17 cellular contexts compared by ENCODE assay signal in the genomic region with DNA sequence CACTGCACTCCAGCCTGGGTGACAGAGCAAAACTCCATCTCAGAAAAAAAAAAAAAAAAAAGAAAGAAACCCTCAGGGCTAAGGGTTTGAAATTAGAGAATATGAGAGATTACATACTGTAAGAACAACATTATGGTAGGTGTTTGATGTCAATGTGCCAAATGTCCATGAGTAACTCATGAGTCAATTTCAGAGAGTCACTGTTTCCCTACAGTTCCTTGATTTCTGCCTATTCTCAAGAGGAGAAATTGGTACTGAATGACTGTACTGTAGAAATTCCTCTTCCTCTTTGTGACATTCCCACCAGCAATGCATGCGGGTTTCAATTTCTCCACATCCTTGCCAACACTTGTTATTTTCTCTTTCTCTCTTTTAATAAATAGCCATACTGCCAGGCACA. TPM values are rescaled to one million over a fixed set of nuclear protein-coding genes. Genes with fewer than 3 reads are reported as not detected.
DNase-seq lines count a peak whose midpoint lies in the region; ATAC-seq and TF ChIP-seq lines count a peak whose summit lies in the region.
"Had no signal": no experiment of that assay in that cellular context is flagged by ENCODE, and none has a peak within 500 bp of the region (broad histone marks: within the 10 kb centered on the region; RNA-seq: fewer than 3 reads in every experiment).

No MANE protein-coding gene starts in this region.

- H3K4me3 ChIP-seq in endodermal cell (ENCODE audit: low read length), result no peak overlapping the region
- no peak overlapping the region for H3K4me3 ChIP-seq in lower lobe of right lung
- H3K4me3 ChIP-seq: skin epidermis, upper lobe of right lung had no signal

- TF ChIP-seq CTCF in endodermal cell (conservative IDR thresholded peaks at IDR 0.05) (no peak), lower lobe of right lung (IDR thresholded peaks at IDR 0.05) (no peak)

- 94 to 100% methylated on average over 1 of the region's 1 CpG for WGBS in endodermal cell (ENCODE audit: insufficient coverage in 1 of 2, insufficient read length in 1 of 2), 2 experiments

- no peaks in the 10 kb centered on the region for H3K36me3 Mint-ChIP-seq in endodermal cell (ENCODE audit: low read depth)

- no peaks in the 10 kb centered on the region for H3K27me3 ChIP-seq in endodermal cell (ENCODE audit: control insufficient read depth, insufficient read depth, low read length, poor library complexity, severe bottlenecking)
- no peaks in the 10 kb centered on the region for H3K27me3 ChIP-seq in lower lobe of right lung (ENCODE audit: low read depth)
- H3K27me3 ChIP-seq: upper lobe of right lung had no signal

- no peak overlapping the region for H3K4me3 Mint-ChIP-seq in endodermal cell
- H3K4me3 Mint-ChIP-seq: activated CD4-positive, alpha-beta T cell treated with anti-CD3 and anti-CD28 coated beads, Interleukin-2, amount 10 ng/mL, durations not matched to agents 24 days and 14 days; dendritic cell treated with granulocyte-macrophage colony-stimulating factor and Interleukin-4, amounts not matched to agents 40 ng/mL and 50 ng/mL, for 4 days had no signal

- H3K4me1 ChIP-seq in endodermal cell (ENCODE audit: control insufficient read depth, insufficient read depth, low read length) (no peaks in the 10 kb centered on the region), lower lobe of right lung (peaks cover 10% of the 10 kb centered on the region)
- H3K4me1 ChIP-seq: upper lobe of right lung had no signal

- H3K27ac Mint-ChIP-seq in endodermal cell, result no peak overlapping the region
- H3K27ac Mint-ChIP-seq: activated CD4-positive, alpha-beta T cell treated with anti-CD3 and anti-CD28 coated beads, Interleukin-2, amount 10 ng/mL, durations not matched to agents 24 days and 14 days; dendritic cell treated with granulocyte-macrophage colony-stimulating factor and Interleukin-4, amounts not matched to agents 40 ng/mL and 50 ng/mL, for 4 days had no signal

- H3K9me3 Mint-ChIP-seq in endodermal cell, result no peaks in the 10 kb centered on the region
- H3K9me3 Mint-ChIP-seq: activated CD4-positive, alpha-beta T cell treated with anti-CD3 and anti-CD28 coated beads, Interleukin-2, amount 10 ng/mL, durations not matched to agents 24 days and 14 days; dendritic cell treated with granulocyte-macrophage colony-stimulating factor and Interleukin-4, amounts not matched to agents 40 ng/mL and 50 ng/mL, for 4 days had no signal

- intact Hi-C loops in left ventricle myocardium superior (cut with micrococcal nuclease) (no loop called here), lower lobe of right lung (cut with DNase I) (no loop called here)

- DNase-seq in ELR (ENCODE audit: low read depth), result peak; percentile 96
- DNase-seq in RKO (ENCODE audit: low spot score), result peak; percentile 97
- peak; percentile 7 for DNase-seq in endodermal cell
- peak; percentile 81 for DNase-seq in non-pigmented ciliary epithelial cell (ENCODE audit: low read depth)
- no peak for DNase-seq in left ventricle myocardium superior
- no peak for DNase-seq in GOT3 (lab: John Stamatoyannopoulos, UW)
- DNase-seq in lower lobe of right lung, result no peak
- DNase-seq: activated CD4-positive, alpha-beta T cell treated with anti-CD3 and anti-CD28 coated beads, Interleukin-2, amount 10 ng/mL, durations not matched to agents 24 days and 14 days; activated effector memory CD4-positive, alpha-beta T cell treated with anti-CD3 and anti-CD28 coated beads, Interleukin-2, amount 50 U/mL, for 16 hours; DMS153; KG1; NCI-H2171 treated with DMSO at 0.1 percent for 48 hours; upper lobe of right lung had no signal

- H3K27ac ChIP-seq in endodermal cell (ENCODE audit: low read depth, low read length) (no peak overlapping the region), lower lobe of right lung (no peak overlapping the region)
- H3K27ac ChIP-seq: skin epidermis, upper lobe of right lung had no signal

- H3K9ac ChIP-seq in endodermal cell (ENCODE audit: extremely low read depth, low read length, poor library complexity, severe bottlenecking), result no peak overlapping the region

- ATAC-seq in left ventricle myocardium superior (no peak), lower lobe of right lung (no peak), GM18858 (IDR thresholded peaks at IDR 0.05; ENCODE audit: unreplicated experiment) (no peak)
- ATAC-seq: upper lobe of right lung had no signal

- no peaks in the 10 kb centered on the region for H3K36me3 ChIP-seq in endodermal cell (ENCODE audit: control insufficient read depth, insufficient read depth, low read length)
- H3K36me3 ChIP-seq in lower lobe of right lung, result no peaks in the 10 kb centered on the region
- H3K36me3 ChIP-seq: upper lobe of right lung had no signal

- H3K9me3 ChIP-seq in endodermal cell (ENCODE audit: control insufficient read depth, low read length) (no peaks in the 10 kb centered on the region), lower lobe of right lung (no peaks in the 10 kb centered on the region)
- H3K9me3 ChIP-seq: upper lobe of right lung had no signal

- H3K4me1 Mint-ChIP-seq in endodermal cell, result peaks cover 12% of the 10 kb centered on the region
- H3K4me1 Mint-ChIP-seq: activated CD4-positive, alpha-beta T cell treated with anti-CD3 and anti-CD28 coated beads, Interleukin-2, amount 10 ng/mL, durations not matched to agents 24 days and 14 days had no signal

- no peaks in the 10 kb centered on the region for H3K27me3 Mint-ChIP-seq in endodermal cell (ENCODE audit: insufficient read depth)
- H3K27me3 Mint-ChIP-seq: dendritic cell treated with granulocyte-macrophage colony-stimulating factor and Interleukin-4, amounts not matched to agents 40 ng/mL and 50 ng/mL, for 4 days had no signal

RNA-seq across cellular contexts. Expression of a gene that starts 35.2 kb away (rescaled TPM):
- total RNA-seq in endodermal cell, result 10 to 100 TPM; 30.5 to 38.0 TPM
- 3.9 TPM for polyA plus RNA-seq in endodermal cell (2013, experiment 1 of 2)
- 4.1 TPM for polyA plus RNA-seq in endodermal cell (2013, experiment 2 of 2)
- total RNA-seq in left ventricle myocardium superior, result 1.8 TPM
- total RNA-seq in lower lobe of right lung, result 26.2 TPM
- total RNA-seq: myocyte had no signal

RNA-seq across cellular contexts. Expression of a gene that starts 42.5 kb away (rescaled TPM):
- total RNA-seq in endodermal cell (100 to 1,000 TPM; 117 to 124 TPM), left ventricle myocardium superior (1.6 TPM), lower lobe of right lung (121 TPM)
- polyA plus RNA-seq in endodermal cell (2013, experiment 1 of 2), result 22.9 TPM
- 22.1 TPM for polyA plus RNA-seq in endodermal cell (2013, experiment 2 of 2)

Comparison
In these comparisons a context has a peak if more than half of its experiments do, and no peak if none do; other contexts are left out.
1. DNase-seq: peak in ELR (single experiment), RKO (single experiment), endodermal cell (single experiment) and non-pigmented ciliary epithelial cell (single experiment); none in left ventricle myocardium superior (single experiment), GOT3 (single experiment) and lower lobe of right lung (single experiment).
2. RNA of a gene that starts 42.5 kb away (total RNA-seq): 117 to 124 TPM in endodermal cell and 121 TPM in lower lobe of right lung (single experiment); 1.6 TPM in left ventricle myocardium superior (single experiment); every median in the first group is over 10 times any median in the second.